ENCODE assay signal across 15 cellular contexts in genomic region chr11:85109141-85109540, GRCh38.
DNase-seq lines count a peak whose midpoint lies in the region; ATAC-seq, FAIRE-seq and TF ChIP-seq lines count a peak whose summit lies in the region.
"Had no signal": no experiment of that assay in that cellular context is flagged by ENCODE, and none has a peak within 500 bp of the region (broad histone marks: within the 10 kb centered on the region; RNA-seq: fewer than 3 reads in every experiment).

No MANE protein-coding gene starts in this region.

- FAIRE-seq in frontal cortex (lab: Jason Lieb, UNC) = no peak

- POLR2A ChIA-PET in RWPE1 (lab: Yijun Ruan, JAX; ENCODE audit: low non-redundant PET) = no interaction called here

- peak; percentile 70 for ATAC-seq in GM18511 (IDR thresholded peaks at IDR 0.05; ENCODE audit: unreplicated experiment)
- ATAC-seq in GM21381 (IDR thresholded peaks at IDR 0.05; ENCODE audit: unreplicated experiment) = peak; percentile 65
- peak; percentile 56 for ATAC-seq in HG02970 (IDR thresholded peaks at IDR 0.05; ENCODE audit: low FRiP score, unreplicated experiment)
- peak; percentile 73 for ATAC-seq in HG03571 (IDR thresholded peaks at IDR 0.05; ENCODE audit: unreplicated experiment)
- ATAC-seq: gastrocnemius medialis had no signal

- TF ChIP-seq CTCF in RWPE1 (conservative IDR thresholded peaks at IDR 0.05; ENCODE audit: low read depth) = no peak

- in situ Hi-C loops in KBM-7 (cut with MboI; ENCODE audit: low pct_unique_long_range_greater_than_20kb, low sequenced_read_pairs) = no loop called here

- no peak overlapping the region for H3K27ac ChIP-seq in RWPE1
- H3K27ac ChIP-seq: gastrocnemius medialis had no signal

- DNase-seq in stimulated activated CD4-positive, alpha-beta T cell treated with anti-CD3 and anti-CD28 coated beads, Interleukin-12 subunit alpha, Interleukin-12 subunit beta, amount 100 ng/mL, for 4 hours = no peak
- DNase-seq in KBM-7 (no peak), RWPE1 (ENCODE audit: low spot score) (no peak), frontal cortex (ENCODE audit: low spot score in 2 of 2) (no peak)
- DNase-seq: activated CD4-positive, alpha-beta memory T cell treated with anti-CD3 and anti-CD28 coated beads, Interleukin-2, amount 10 ng/mL, durations not matched to agents 7 days and 5 days; AML-193; gastrocnemius medialis; NCI-H1092; NCI-H82; occipital lobe; stimulated activated naive CD4-positive, alpha-beta T cell had no signal

- CTCF ChIA-PET in RWPE1 (lab: Yijun Ruan, JAX) = no interaction called here
